Comparison of ENCODE assay signal across 1 cellular context in genomic region chr5:157148734-157149615, GRCh38.
TF ChIP-seq lines count a peak whose summit lies in the region.

No MANE protein-coding gene starts in this region.

TF ChIP-seq in SK-N-SH, 30 proteins besides CTCF, POLR2A, EP300 and RAD21 (continued from another document):
- no peak for TF ChIP-seq FOXM1 (IDR thresholded peaks at IDR 0.05; ENCODE audit: low read depth)
- TF ChIP-seq ZBTB33 (IDR thresholded peaks at IDR 0.05; ENCODE audit: borderline replicate concordance, low read depth) = no peak
